15 cellular contexts compared by ENCODE assay signal in the genomic region with DNA sequence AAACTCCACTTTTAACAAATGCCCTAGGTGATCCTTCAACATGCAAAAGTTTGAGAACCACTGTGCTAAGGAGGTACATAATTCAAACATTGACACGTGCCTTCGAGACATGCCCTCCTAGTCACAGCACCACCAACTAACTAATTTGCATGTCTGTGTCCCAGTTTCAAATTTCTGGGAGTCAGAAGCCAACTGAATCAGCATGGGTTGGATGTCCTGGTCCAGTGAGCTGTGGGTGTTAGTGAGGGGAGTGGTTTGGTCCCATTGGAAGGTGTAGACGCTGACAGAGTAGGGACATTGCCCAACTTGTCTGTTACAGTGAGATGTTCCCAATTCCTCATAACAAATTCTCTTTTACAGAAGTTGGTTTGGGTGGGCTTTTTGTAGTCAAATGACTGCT.
"Had no signal": no experiment of that assay in that cellular context is flagged by ENCODE, and none has a peak within 500 bp of the region (broad histone marks: within the 10 kb centered on the region; RNA-seq: fewer than 3 reads in every experiment).

No MANE protein-coding gene starts in this region.

- H3K4me3 Mint-ChIP-seq: endodermal cell; natural killer cell treated with Interleukin-12 subunit alpha and Interleukin-12 subunit beta and Interleukin-15 and Interleukin-18, amount 100 ng/mL, for 72 hours; type B pancreatic cell had no signal

- H3K36me3 Mint-ChIP-seq: natural killer cell treated with Interleukin-12 subunit alpha and Interleukin-12 subunit beta and Interleukin-15 and Interleukin-18, amount 100 ng/mL, for 72 hours; type B pancreatic cell had no signal

- ATAC-seq: lower lobe of right lung; natural killer cell treated with Interleukin-12 subunit alpha and Interleukin-12 subunit beta and Interleukin-15 and Interleukin-18, amount 100 ng/mL, for 72 hours had no signal

- H3K9me3 Mint-ChIP-seq: endodermal cell; natural killer cell treated with Interleukin-12 subunit alpha and Interleukin-12 subunit beta and Interleukin-15 and Interleukin-18, amount 100 ng/mL, for 72 hours; type B pancreatic cell had no signal

- DNase-seq: effector CD4-positive, alpha-beta T cell; endodermal cell; foreskin melanocyte; islet precursor cell; left ventricle myocardium inferior; lower lobe of right lung; mesenchymal stem cell; midbrain; small intestine; stimulated activated CD4-positive, alpha-beta T cell treated with anti-CD3 and anti-CD28 coated beads, Interleukin-12 subunit alpha, Interleukin-12 subunit beta, amount 100 ng/mL, for 4 hours; stimulated activated CD4-positive, alpha-beta T cell treated with anti-CD3 and anti-CD28 coated beads, Interleukin-2, amount 100 ng/mL, for 48 hours; stimulated activated naive CD4-positive, alpha-beta T cell treated with Interleukin-2 at 50 U/mL for 16 hours; thyroid gland had no signal

- H3K27ac Mint-ChIP-seq: endodermal cell; natural killer cell treated with Interleukin-12 subunit alpha and Interleukin-12 subunit beta and Interleukin-15 and Interleukin-18, amount 100 ng/mL, for 72 hours; type B pancreatic cell had no signal
